Comparison of ENCODE assay signal across 8 cellular contexts in the genomic region with DNA sequence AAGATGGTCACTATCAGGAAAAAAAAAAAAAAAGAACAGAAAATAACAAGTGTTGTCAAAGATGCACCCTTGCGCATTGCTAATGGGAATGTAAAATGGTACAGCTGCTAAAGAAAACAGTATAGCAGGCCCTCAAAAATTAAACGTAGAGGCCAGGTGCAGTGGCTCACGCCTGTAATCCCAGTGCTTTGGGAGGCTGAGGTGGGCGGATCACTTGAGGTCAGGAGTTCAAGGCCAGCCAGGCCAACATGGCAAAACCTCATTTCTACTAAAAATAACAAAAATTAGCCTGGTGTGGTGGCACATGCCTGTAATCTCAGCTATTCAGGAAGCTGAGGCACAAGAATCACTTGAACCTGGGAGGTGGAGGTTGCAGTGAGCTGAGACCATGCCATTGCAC. TPM values are rescaled to one million over a fixed set of nuclear protein-coding genes. Genes with fewer than 3 reads are reported as not detected.
DNase-seq lines count a peak whose midpoint lies in the region; ATAC-seq, FAIRE-seq and TF ChIP-seq lines count a peak whose summit lies in the region.
"Not testable (repeated sequence)": the region's sequence is repeated elsewhere in the genome, so short reads cannot be mapped to it uniquely, and the experiment has no call there.

No MANE protein-coding gene starts in this region.

- TF ChIP-seq POLR2A in HepG2 (IDR thresholded peaks at IDR 0.05; ENCODE audit: insufficient read depth in 1 of 2, low read depth in 2 of 2, low read length in 2 of 2): not testable (repeated sequence)

- not testable (repeated sequence) for H3K4me3 Mint-ChIP-seq in chondrocyte (ENCODE audit: unreplicated experiment); osteocyte (ENCODE audit: unreplicated experiment)

- not testable (repeated sequence) for H3K4me3 ChIP-seq in RWPE2 (ENCODE audit: severe bottlenecking); HepG2 (replicated peaks in 1 of 3; ENCODE audit: insufficient read depth in 1 of 3, low read depth in 2 of 3, low read length in 3 of 3)

- H3K4me1 ChIP-seq in RWPE2 (ENCODE audit: insufficient read depth, poor library complexity, severe bottlenecking): peaks cover 28% of the 10 kb centered on the region
- H3K4me1 ChIP-seq in HepG2 (ENCODE audit: insufficient read depth, low read length): peaks cover 51% of the 10 kb centered on the region

- not testable (repeated sequence) for TF ChIP-seq CTCF in RWPE1 (conservative IDR thresholded peaks at IDR 0.05; ENCODE audit: low read depth); RWPE2 (IDR thresholded peaks at IDR 0.05; ENCODE audit: poor library complexity, severe bottlenecking); chondrocyte (IDR thresholded peaks at IDR 0.05); HepG2 (CRISPR knock-in tag; IDR thresholded peaks at IDR 0.05); osteocyte (IDR thresholded peaks at IDR 0.05)

- not testable (repeated sequence) for H3K27me3 ChIP-seq in RWPE2 (ENCODE audit: insufficient read depth, poor library complexity, severe bottlenecking); HepG2 (ENCODE audit: control insufficient read depth in 1 of 2, insufficient read depth in 2 of 2, low read length in 2 of 2)

- not testable (repeated sequence) for H3K79me2 ChIP-seq in HepG2 (ENCODE audit: insufficient read depth, low read length)

- peak; percentile 36 for DNase-seq in RPMI8226
- DNase-seq in RWPE1 (ENCODE audit: low spot score); RWPE2 (ENCODE audit: low spot score); chondrocyte (ENCODE audit: low spot score); HepG2 (ENCODE audit: low spot score): not testable (repeated sequence)
- DNase-seq in activated CD8-positive, alpha-beta memory T cell treated with anti-CD3 and anti-CD28 coated beads for 24 hours: peak; percentile 5
- peak; percentile 41 for DNase-seq in mesenteric fat pad (ENCODE audit: low spot score)
- DNase-seq in osteocyte (ENCODE audit: extremely low spot score, unreplicated experiment): peak; percentile 13

- WGBS in HepG2 (ENCODE audit: low lambda C conversion rate): 61% methylated on average over 4 of the region's 4 CpGs

- H3K4me1 Mint-ChIP-seq in chondrocyte (ENCODE audit: low read depth) (peaks cover 35% of the 10 kb centered on the region), osteocyte (ENCODE audit: unreplicated experiment) (peaks cover 28% of the 10 kb centered on the region)

- H3K36me3 Mint-ChIP-seq in chondrocyte (ENCODE audit: low read depth); osteocyte (ENCODE audit: unreplicated experiment): not testable (repeated sequence)

- in situ Hi-C loops in HepG2 (cut with HindIII; ENCODE audit: extremely low pct_ligation_motif_present, low pct_unique_long_range_greater_than_20kb): not testable (repeated sequence)

- intact Hi-C loops in HepG2 (cut with micrococcal nuclease; ENCODE audit: unreplicated experiment): not testable (repeated sequence)

- peak overlapping the region; percentile 36 for H3K27ac Mint-ChIP-seq in chondrocyte (ENCODE audit: unreplicated experiment)
- H3K27ac Mint-ChIP-seq in osteocyte (ENCODE audit: unreplicated experiment): not testable (repeated sequence)

- H3K27me3 Mint-ChIP-seq in chondrocyte (ENCODE audit: low read depth); osteocyte (ENCODE audit: unreplicated experiment): not testable (repeated sequence)

- not testable (repeated sequence) for H3K36me3 ChIP-seq in RWPE2 (ENCODE audit: low read depth); HepG2 (replicated peaks in 1 of 2; ENCODE audit: control insufficient read depth in 1 of 2, insufficient read depth in 2 of 2, low read length in 2 of 2)

- H2AFZ ChIP-seq in HepG2 (ENCODE audit: low read length): not testable (repeated sequence)

- CTCF ChIA-PET in RWPE1 (lab: Yijun Ruan, JAX): interaction anchor here (0.6 kb wide), 1 partner anchor 8 kb away, joined by 8 read pairs; no protein-coding TSS in a partner anchor
- CTCF ChIA-PET in HepG2 (lab: Yijun Ruan, JAX; ENCODE audit: low intra/inter-chr PET ratio, low total read pairs): not testable (repeated sequence)

- not testable (repeated sequence) for H3K9me3 Mint-ChIP-seq in chondrocyte (ENCODE audit: low read depth); osteocyte (ENCODE audit: unreplicated experiment)

- TF ChIP-seq RAD21 in HepG2 (CRISPR knock-in tag; IDR thresholded peaks at IDR 0.05): not testable (repeated sequence)

- not testable (repeated sequence) for TF ChIP-seq EP300 in HepG2 (IDR thresholded peaks at IDR 0.05; ENCODE audit: low read depth in 2 of 2, low read length in 2 of 2); HepG2 (CRISPR knock-in tag; IDR thresholded peaks at IDR 0.05; ENCODE audit: borderline replicate concordance)

- H3K4me2 ChIP-seq in HepG2 (ENCODE audit: low read depth, low read length): not testable (repeated sequence)

- POLR2A ChIA-PET in RWPE1 (lab: Yijun Ruan, JAX; ENCODE audit: low non-redundant PET); HepG2 (lab: Yijun Ruan, JAX): not testable (repeated sequence)

- not testable (repeated sequence) for H4K20me1 ChIP-seq in HepG2 (ENCODE audit: insufficient read depth, low read length)

- not testable (repeated sequence) for ATAC-seq in RWPE2 (ENCODE audit: low read depth); HepG2

- not testable (repeated sequence) for BruUV-seq in HepG2 (replicated peaks; lab: Mats Ljungman, UMichigan)

- H3K9ac ChIP-seq in HepG2 (ENCODE audit: insufficient read depth, low read depth, low read length): not testable (repeated sequence)

- FAIRE-seq in HepG2 (lab: Jason Lieb, UNC): not testable (repeated sequence)

- H3K9me3 ChIP-seq in RWPE2 (ENCODE audit: severe bottlenecking); HepG2 (ENCODE audit: low read length): not testable (repeated sequence)

- H3K27ac ChIP-seq in RWPE1 (peak overlapping the region; percentile 96), RWPE2 (ENCODE audit: poor library complexity, severe bottlenecking) (peak overlapping the region; percentile 96)
- H3K27ac ChIP-seq in HepG2 (ENCODE audit: extremely low read length, insufficient read depth, low read length): not testable (repeated sequence)

TF ChIP-seq in HepG2, 621 proteins besides CTCF, POLR2A, EP300 and RAD21:
- peak; percentile 64 for TF ChIP-seq RARA (CRISPR knock-in tag; IDR thresholded peaks at IDR 0.05)
- TF ChIP-seq NR2F1 (CRISPR knock-in tag; IDR thresholded peaks at IDR 0.05): peak; percentile 19 to 38; a peak in 2 of 4 replicates
- peak; percentile 13; the same call in 1 of the 2 replicates for TF ChIP-seq HNF4A (CRISPR knock-in tag; IDR thresholded peaks at IDR 0.05)
- peak; percentile 43 for TF ChIP-seq NR2F6 (IDR thresholded peaks at IDR 0.05)
- TF ChIP-seq NR2F6 (CRISPR knock-in tag; IDR thresholded peaks at IDR 0.05): peak; percentile 64
- TF ChIP-seq SALL1 (CRISPR knock-in tag; IDR thresholded peaks at IDR 0.05): peak; percentile 33; the same call in 1 of the 2 replicates
- TF ChIP-seq, protein P1, sequence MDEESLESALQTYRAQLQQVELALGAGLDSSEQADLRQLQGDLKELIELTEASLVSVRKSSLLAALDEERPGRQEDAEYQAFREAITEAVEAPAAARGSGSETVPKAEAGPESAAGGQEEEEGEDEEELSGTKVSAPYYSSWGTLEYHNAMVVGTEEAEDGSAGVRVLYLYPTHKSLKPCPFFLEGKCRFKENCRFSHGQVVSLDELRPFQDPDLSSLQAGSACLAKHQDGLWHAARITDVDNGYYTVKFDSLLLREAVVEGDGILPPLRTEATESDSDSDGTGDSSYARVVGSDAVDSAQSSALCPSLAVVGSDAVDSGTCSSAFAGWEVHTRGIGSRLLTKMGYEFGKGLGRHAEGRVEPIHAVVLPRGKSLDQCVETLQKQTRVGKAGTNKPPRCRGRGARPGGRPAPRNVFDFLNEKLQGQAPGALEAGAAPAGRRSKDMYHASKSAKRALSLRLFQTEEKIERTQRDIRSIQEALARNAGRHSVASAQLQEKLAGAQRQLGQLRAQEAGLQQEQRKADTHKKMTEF (CRISPR knock-in tag; IDR thresholded peaks at IDR 0.05): peak; percentile 32; the same call in 1 of the 2 replicates
- 0 out of 2 replicates have a peak, but pooled peaks have one; percentile 32 for TF ChIP-seq SP5 (CRISPR knock-in tag; IDR thresholded peaks at IDR 0.05; ENCODE audit: borderline replicate concordance, low read depth)

RNA-seq across cellular contexts. Expression of gene HELZ, which starts 6.6 kb away (rescaled TPM):
- total RNA-seq in chondrocyte: 55.8 to 69.9 TPM (median 57.9 TPM) in 3 replicates
- 52.4 and 93.1 TPM in 2 replicates for total RNA-seq in HepG2 (2016; rRNA removed; fragmentation: Illumina TruSeq; extraction: Trizol)
- total RNA-seq in HepG2 (2016; cell fraction: cytosol; rRNA removed; fragmentation: Illumina TruSeq; extraction: Trizol; ENCODE audit: low read depth): 12.4 and 14.0 TPM in 2 replicates
- 47.7 and 84.1 TPM in 2 replicates for total RNA-seq in HepG2 (2016; cell fraction: insoluble cytoplasmic fraction; rRNA removed; fragmentation: Illumina TruSeq; extraction: Trizol)
- 34.8 and 42.7 TPM in 2 replicates for total RNA-seq in HepG2 (2016; cell fraction: membrane; rRNA removed; fragmentation: Illumina TruSeq; extraction: Trizol)
- 127 and 142 TPM in 2 replicates for total RNA-seq in HepG2 (2016; cell fraction: nucleus; rRNA removed; fragmentation: Illumina TruSeq; extraction: Trizol)
- 27.8 and 35.3 TPM in 2 replicates for polyA plus RNA-seq in HepG2 (2011; rRNA removed)
- 13.6 and 17.7 TPM in 2 replicates for polyA plus RNA-seq in HepG2 (2011; cell fraction: cytosol; rRNA removed)
- 58.4 and 59.3 TPM in 2 replicates for polyA plus RNA-seq in HepG2 (2011; cell fraction: nucleus; rRNA removed)
- polyA plus RNA-seq in HepG2 (2012): 20.6 and 33.4 TPM in 2 replicates
- polyA plus RNA-seq in HepG2 (2016; cell fraction: cytosol; fragmentation: Illumina TruSeq; extraction: Trizol; ENCODE audit: low read depth): 2.6 and 3.3 TPM in 2 replicates
- 17.4 and 19.8 TPM in 2 replicates for polyA plus RNA-seq in HepG2 (2016; cell fraction: insoluble cytoplasmic fraction; fragmentation: Illumina TruSeq; extraction: Trizol; ENCODE audit: low read depth)
- 3.9 and 4.9 TPM in 2 replicates for polyA plus RNA-seq in HepG2 (2016; cell fraction: membrane; fragmentation: Illumina TruSeq; extraction: Trizol; ENCODE audit: low read depth)
- polyA plus RNA-seq in HepG2 (2016; cell fraction: nucleus; fragmentation: Illumina TruSeq; extraction: Trizol; ENCODE audit: insufficient read depth, low read depth): 40.2 and 45.2 TPM in 2 replicates
- polyA minus RNA-seq in HepG2 (2011; rRNA and poly(A)+ RNA removed; ENCODE audit: low replicate concordance): 32.9 and 69.3 TPM in 2 replicates
- 55.2 and 63.0 TPM in 2 replicates for polyA minus RNA-seq in HepG2 (2011; cell fraction: cytosol; rRNA and poly(A)+ RNA removed)
- 495 and 542 TPM in 2 replicates for polyA minus RNA-seq in HepG2 (2011; cell fraction: nucleus; rRNA and poly(A)+ RNA removed)
- 68.8 TPM for total RNA-seq in mesenteric fat pad
- 63.5 and 70.5 TPM in 2 replicates for total RNA-seq in osteocyte
